In the genomic region with DNA sequence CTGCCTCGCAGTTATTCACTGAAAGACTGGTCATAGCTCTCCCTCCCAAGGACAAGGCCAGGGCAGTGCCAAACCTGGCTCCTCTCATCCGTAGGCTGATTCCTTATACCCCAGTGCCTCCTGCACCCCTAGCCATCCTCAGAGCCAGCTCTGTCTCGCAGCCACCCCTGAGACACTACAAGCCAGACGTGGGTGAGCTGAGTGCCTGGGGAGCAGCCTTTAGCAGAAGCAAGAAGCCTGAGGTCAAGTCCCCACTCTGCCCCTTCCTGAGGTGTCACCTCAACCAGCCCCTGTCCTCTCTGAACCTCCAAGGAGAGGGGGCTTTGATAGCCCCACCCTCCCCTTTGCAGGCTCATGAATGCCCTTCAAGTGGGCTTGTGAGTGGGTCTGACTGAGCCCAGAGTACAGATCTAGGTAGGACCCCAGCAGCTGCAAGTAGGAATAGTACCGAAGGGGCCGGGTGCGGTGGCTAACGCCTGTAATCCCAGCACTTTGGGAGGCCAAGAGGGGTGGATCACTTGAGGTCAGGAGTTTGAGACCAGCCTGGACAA, we compare ENCODE assay signal across 9 cellular contexts. TPM values are rescaled to one million over a fixed set of nuclear protein-coding genes. Genes with fewer than 3 reads are reported as not detected.
DNase-seq lines count a peak whose midpoint lies in the region; ATAC-seq and TF ChIP-seq lines count a peak whose summit lies in the region.
"Had no signal": no experiment of that assay in that cellular context is flagged by ENCODE, and none has a peak within 500 bp of the region (broad histone marks: within the 10 kb centered on the region; RNA-seq: fewer than 3 reads in every experiment).

No MANE protein-coding gene starts in this region.

- no peak for ATAC-seq in activated naive CD8-positive, alpha-beta T cell treated with anti-CD3 and anti-CD28 coated beads, Interleukin-2, amount 50 U/mL, for 24 hours
- ATAC-seq in thoracic aorta (ENCODE audit: insufficient number of reproducible peaks, low FRiP score, low read depth) = no peak

- H3K4me3 ChIP-seq in kidney epithelial cell (ENCODE audit: low read depth, low read length) (peak overlapping the region; percentile 82), thoracic aorta (peak overlapping the region; percentile 99)

- H3K27ac Mint-ChIP-seq in activated T-cell treated with anti-CD3 and anti-CD28 coated beads, Interleukin-2, amount 50 U/mL, for 24 hours = peak overlapping the region; percentile 90
- peak overlapping the region; percentile 89 for H3K27ac Mint-ChIP-seq in activated naive CD8-positive, alpha-beta T cell treated with anti-CD3 and anti-CD28 coated beads, Interleukin-2, amount 50 U/mL, for 24 hours

- H3K36me3 ChIP-seq in kidney epithelial cell (ENCODE audit: control insufficient read depth, insufficient read depth, low read length) = no peaks in the 10 kb centered on the region
- H3K36me3 ChIP-seq in thoracic aorta = peaks cover 7% of the 10 kb centered on the region

- no peaks in the 10 kb centered on the region for H3K27me3 Mint-ChIP-seq in activated T-cell treated with anti-CD3 and anti-CD28 coated beads, Interleukin-2, amount 50 U/mL, for 24 hours
- no peaks in the 10 kb centered on the region for H3K27me3 Mint-ChIP-seq in activated naive CD8-positive, alpha-beta T cell treated with anti-CD3 and anti-CD28 coated beads, Interleukin-2, amount 50 U/mL, for 24 hours

- peaks cover 34% of the 10 kb centered on the region for H3K36me3 Mint-ChIP-seq in activated T-cell treated with anti-CD3 and anti-CD28 coated beads, Interleukin-2, amount 50 U/mL, for 24 hours (ENCODE audit: low read depth)
- H3K36me3 Mint-ChIP-seq in activated naive CD8-positive, alpha-beta T cell treated with anti-CD3 and anti-CD28 coated beads, Interleukin-2, amount 50 U/mL, for 24 hours (ENCODE audit: low read depth) = peaks cover 9% of the 10 kb centered on the region

- peaks cover 37% of the 10 kb centered on the region for H3K4me1 Mint-ChIP-seq in activated T-cell treated with anti-CD3 and anti-CD28 coated beads, Interleukin-2, amount 50 U/mL, for 24 hours (ENCODE audit: low read depth)
- peaks cover 28% of the 10 kb centered on the region for H3K4me1 Mint-ChIP-seq in activated naive CD8-positive, alpha-beta T cell treated with anti-CD3 and anti-CD28 coated beads, Interleukin-2, amount 50 U/mL, for 24 hours

- H3K4me1 ChIP-seq in thoracic aorta (ENCODE audit: control insufficient read depth in 1 of 2, low read depth in 2 of 2) = peaks cover 37 to 57% of the 10 kb centered on the region in 2 donors

- DNase-seq in activated T-cell treated with anti-CD3 and anti-CD28 coated beads, Interleukin-2, amount 50 U/mL, for 24 hours = no peak
- DNase-seq in activated T-cell treated with anti-CD3 and anti-CD28 coated beads, Interleukin-2, amount 50 U/mL, for 1 hour = no peak
- DNase-seq in activated naive CD8-positive, alpha-beta T cell treated with anti-CD3 and anti-CD28 coated beads, Interleukin-2, amount 50 U/mL, for 24 hours = no peak
- DNase-seq in kidney epithelial cell (ENCODE audit: low read depth) = no peak
- DNase-seq in thoracic aorta (ENCODE audit: low spot score) = no peak
- DNase-seq in DMS79 treated with DMSO at 0.1 percent for 48 hours (lab: John Stamatoyannopoulos, UW) = no peak
- DNase-seq in stimulated activated naive CD4-positive, alpha-beta T cell treated with Interleukin-2 at 50 U/mL for 16 hours (lab: John Stamatoyannopoulos, UW) = no peak
- no peak for DNase-seq in activated CD8-positive, alpha-beta memory T cell treated with anti-CD3 and anti-CD28 coated beads, Interleukin-2, amount 50 U/mL, for 4 hours

- H3K4me3 Mint-ChIP-seq in activated T-cell treated with anti-CD3 and anti-CD28 coated beads, Interleukin-2, amount 50 U/mL, for 24 hours = peak overlapping the region; percentile 83
- peak overlapping the region; percentile 90 for H3K4me3 Mint-ChIP-seq in activated naive CD8-positive, alpha-beta T cell treated with anti-CD3 and anti-CD28 coated beads, Interleukin-2, amount 50 U/mL, for 24 hours

- H3K27me3 ChIP-seq in kidney epithelial cell (ENCODE audit: control insufficient read depth, insufficient read depth, low read length) = no peaks in the 10 kb centered on the region
- no peaks in the 10 kb centered on the region for H3K27me3 ChIP-seq in thoracic aorta (replicated peaks; ENCODE audit: insufficient read depth)

- TF ChIP-seq CTCF in kidney epithelial cell (IDR thresholded peaks at IDR 0.05; ENCODE audit: insufficient read depth, low read length, poor library complexity, severe bottlenecking) (no peak), thoracic aorta (IDR thresholded peaks at IDR 0.05) (no peak)

- no peaks in the 10 kb centered on the region for H3K9me3 Mint-ChIP-seq in activated T-cell treated with anti-CD3 and anti-CD28 coated beads, Interleukin-2, amount 50 U/mL, for 24 hours
- no peaks in the 10 kb centered on the region for H3K9me3 Mint-ChIP-seq in activated naive CD8-positive, alpha-beta T cell treated with anti-CD3 and anti-CD28 coated beads, Interleukin-2, amount 50 U/mL, for 24 hours

- H3K27ac ChIP-seq in thoracic aorta = peak overlapping the region; percentile 87 to 97

- no peaks in the 10 kb centered on the region for H3K9me3 ChIP-seq in thoracic aorta

RNA-seq across cellular contexts. Expression of gene AKAP8L, which starts 14.8 kb away (rescaled TPM):
- 74.7 and 79.8 TPM in 2 replicates for total RNA-seq in kidney epithelial cell
- total RNA-seq in thoracic aorta = 100 to 1,000 TPM; 163 to 247 TPM

RNA-seq across cellular contexts. Expression of gene WIZ, which starts 16.2 kb away (rescaled TPM):
- 42.7 and 64.1 TPM in 2 replicates for total RNA-seq in kidney epithelial cell
- 10 to 100 TPM; 37.8 to 45.3 TPM for total RNA-seq in thoracic aorta

RNA-seq across cellular contexts. Expression of gene RASAL3, which starts 30.8 kb away (rescaled TPM):
- not detected in 2 replicates for total RNA-seq in kidney epithelial cell
- 1 to 10 TPM; 4.1 to 5.1 TPM for total RNA-seq in thoracic aorta

RNA-seq across cellular contexts. Expression of gene PGLYRP2, which starts 45.7 kb away (rescaled TPM):
- total RNA-seq in kidney epithelial cell (not detected in 2 replicates), thoracic aorta (not detected)
- total RNA-seq: pulmonary artery endothelial cell had no signal

RNA-seq across cellular contexts. Expression of gene AKAP8, which starts 54.0 kb away (rescaled TPM):
- total RNA-seq in kidney epithelial cell (19.2 and 31.4 TPM in 2 replicates), thoracic aorta (10 to 100 TPM; 18.7 to 54.9 TPM)
